10 cellular contexts compared by ENCODE assay signal in genomic region chr1:41902125-41902524, GRCh38. TPM values are rescaled to one million over a fixed set of nuclear protein-coding genes. Genes with fewer than 3 reads are reported as not detected.
DNase-seq lines count a peak whose midpoint lies in the region; ATAC-seq and TF ChIP-seq lines count a peak whose summit lies in the region.
"Had no signal": no experiment of that assay in that cellular context is flagged by ENCODE, and none has a peak within 500 bp of the region (broad histone marks: within the 10 kb centered on the region; RNA-seq: fewer than 3 reads in every experiment).

No MANE protein-coding gene starts in this region.

- TF ChIP-seq CTCF in MM.1S (IDR thresholded peaks at IDR 0.05; ENCODE audit: low read length), result no peak
- no peak for TF ChIP-seq CTCF in Peyer's patch (IDR thresholded peaks at IDR 0.05)

- peaks cover 4% of the 10 kb centered on the region for H3F3A ChIP-seq in MM.1S (ENCODE audit: insufficient read depth, low read length)

- in situ Hi-C loops in Caki2 (cut with HindIII; ENCODE audit: low pct_unique_long_range_greater_than_20kb, low sequenced_read_pairs), result no loop called here

- no peaks in the 10 kb centered on the region for H3K79me1 ChIP-seq in mesendoderm (ENCODE audit: low read length)

- DNase-seq in Caki2 (ENCODE audit: low read depth) (peak; percentile 69), MM.1S (no peak), dermis blood vessel endothelial cell (peak; percentile 84), mesendoderm (peak; percentile 98), Peyer's patch (no peak), DMS153 (lab: John Stamatoyannopoulos, UW) (no peak)
- DNase-seq: activated naive CD8-positive, alpha-beta T cell treated with anti-CD3 and anti-CD28 coated beads for 36 hours had no signal

- no peaks in the 10 kb centered on the region for H3K9me3 ChIP-seq in MM.1S (replicated peaks; ENCODE audit: insufficient read depth, low read length)
- no peaks in the 10 kb centered on the region for H3K9me3 ChIP-seq in Peyer's patch
- H3K9me3 ChIP-seq: vagina had no signal

- H3K9ac ChIP-seq in MM.1S (ENCODE audit: low read length) (no peak overlapping the region), mesendoderm (ENCODE audit: low read length) (no peak overlapping the region)

- peaks cover 6% of the 10 kb centered on the region for H3K4me1 Mint-ChIP-seq in stimulated activated memory B cell treated with anti-CD40 and anti-IgM and Interleukin-4, amounts not matched to agents 10 μg/mL and 1 μg/mL and 100 μg/mL, for 72 hours

- peak overlapping the region; percentile 67 for H2BK5ac ChIP-seq in mesendoderm (ENCODE audit: low read length)

- H4K20me1 ChIP-seq in MM.1S (ENCODE audit: insufficient read depth, low read length), result no peaks in the 10 kb centered on the region

- WGBS in mesendoderm (ENCODE audit: extremely low coverage, insufficient coverage, low lambda C conversion rate), result no CpG with 5 or more reads among the region's 3 CpGs

- H3K4me3 Mint-ChIP-seq in stimulated activated memory B cell treated with anti-CD40 and anti-IgM and Interleukin-4, amounts not matched to agents 10 μg/mL and 1 μg/mL and 100 μg/mL, for 72 hours, result no peak overlapping the region
- H3K4me3 Mint-ChIP-seq: activated naive CD8-positive, alpha-beta T cell treated with anti-CD3 and anti-CD28 coated beads for 36 hours had no signal

- no peak overlapping the region for H4K5ac ChIP-seq in mesendoderm (ENCODE audit: low read length)

- H3K79me2 ChIP-seq in MM.1S (ENCODE audit: low read length) (no peaks in the 10 kb centered on the region), mesendoderm (ENCODE audit: control insufficient read depth, insufficient read depth, low read length) (no peaks in the 10 kb centered on the region)

- TF ChIP-seq POLR2A in Peyer's patch (IDR thresholded peaks at IDR 0.05), result no peak

- H3K4ac ChIP-seq in mesendoderm (ENCODE audit: low read depth, low read length), result no peak overlapping the region

- peak overlapping the region; percentile 52 for H3K4me2 ChIP-seq in MM.1S (ENCODE audit: low read depth, low read length)
- no peak overlapping the region for H3K4me2 ChIP-seq in mesendoderm (ENCODE audit: low read length)

- H2BK120ac ChIP-seq in mesendoderm (ENCODE audit: low read depth, low read length), result no peak overlapping the region

- no peaks in the 10 kb centered on the region for H3K27me3 ChIP-seq in MM.1S (replicated peaks; ENCODE audit: insufficient read depth, low read length)
- H3K27me3 ChIP-seq in mesendoderm (ENCODE audit: insufficient read depth, low read length, poor library complexity), result no peaks in the 10 kb centered on the region
- H3K27me3 ChIP-seq in Peyer's patch, result no peaks in the 10 kb centered on the region
- H3K27me3 ChIP-seq: vagina had no signal

- no peaks in the 10 kb centered on the region for H3K36me3 Mint-ChIP-seq in stimulated activated memory B cell treated with anti-CD40 and anti-IgM and Interleukin-4, amounts not matched to agents 10 μg/mL and 1 μg/mL and 100 μg/mL, for 72 hours

- H3K23ac ChIP-seq in mesendoderm (ENCODE audit: low read length), result no peak overlapping the region

- H3K56ac ChIP-seq in mesendoderm (ENCODE audit: low read length), result peak overlapping the region; percentile 56

- H2AFZ ChIP-seq in MM.1S (ENCODE audit: low read length), result peak overlapping the region; percentile 33; the same call in 1 of the 2 replicates

- no peak overlapping the region for H3K27ac Mint-ChIP-seq in stimulated activated memory B cell treated with anti-CD40 and anti-IgM and Interleukin-4, amounts not matched to agents 10 μg/mL and 1 μg/mL and 100 μg/mL, for 72 hours

- no peaks in the 10 kb centered on the region for H3K9me2 ChIP-seq in MM.1S (replicated peaks; ENCODE audit: insufficient read depth, low read length)

- H3K36me3 ChIP-seq in MM.1S (replicated peaks; ENCODE audit: insufficient read depth, low read length) (no peaks in the 10 kb centered on the region), mesendoderm (ENCODE audit: control insufficient read depth, insufficient read depth, low read length) (no peaks in the 10 kb centered on the region), Peyer's patch (no peaks in the 10 kb centered on the region)
- H3K36me3 ChIP-seq: vagina had no signal

- no peak overlapping the region for H2BK15ac ChIP-seq in mesendoderm (replicated peaks; ENCODE audit: low read depth)

- no peak overlapping the region for H4K8ac ChIP-seq in mesendoderm (ENCODE audit: low read depth, low read length)

- no peak overlapping the region for H3K27ac ChIP-seq in MM.1S (ENCODE audit: low read length)
- H3K27ac ChIP-seq in mesendoderm (ENCODE audit: low read depth, low read length), result peak overlapping the region; percentile 91
- peak overlapping the region in 1 of 4 donors; percentile 3 for H3K27ac ChIP-seq in Peyer's patch
- H3K27ac ChIP-seq: vagina had no signal

- no peak overlapping the region for H2AK5ac ChIP-seq in mesendoderm (ENCODE audit: low read length)

- H3K4me1 ChIP-seq in MM.1S (ENCODE audit: low read length) (peaks cover 35% of the 10 kb centered on the region), mesendoderm (ENCODE audit: control insufficient read depth, low read depth, low read length) (peaks cover 14% of the 10 kb centered on the region), Peyer's patch (peaks cover 0 to 6% (median 0%) of the 10 kb centered on the region in 4 donors)
- H3K4me1 ChIP-seq: vagina had no signal

- H3K27me3 Mint-ChIP-seq in stimulated activated memory B cell treated with anti-CD40 and anti-IgM and Interleukin-4, amounts not matched to agents 10 μg/mL and 1 μg/mL and 100 μg/mL, for 72 hours, result peaks cover 21% of the 10 kb centered on the region
- H3K27me3 Mint-ChIP-seq: activated naive CD8-positive, alpha-beta T cell treated with anti-CD3 and anti-CD28 coated beads for 36 hours had no signal

- no peak for ATAC-seq in HG02678 (IDR thresholded peaks at IDR 0.05; ENCODE audit: unreplicated experiment)
- ATAC-seq in stimulated activated memory B cell treated with anti-CD40 and anti-IgM and Interleukin-4, amounts not matched to agents 10 μg/mL and 1 μg/mL and 100 μg/mL, for 72 hours, result no peak

- no peaks in the 10 kb centered on the region for H3K9me3 Mint-ChIP-seq in stimulated activated memory B cell treated with anti-CD40 and anti-IgM and Interleukin-4, amounts not matched to agents 10 μg/mL and 1 μg/mL and 100 μg/mL, for 72 hours
- H3K9me3 Mint-ChIP-seq: activated naive CD8-positive, alpha-beta T cell treated with anti-CD3 and anti-CD28 coated beads for 36 hours had no signal

- H3K4me3 ChIP-seq in MM.1S (ENCODE audit: low read length) (0 out of 2 replicates have a peak overlapping the region, but pooled peaks have one; percentile 9), mesendoderm (ENCODE audit: low read length) (no peak overlapping the region), Peyer's patch (no peak overlapping the region)
- H3K4me3 ChIP-seq: vagina had no signal

- H3K18ac ChIP-seq in mesendoderm (ENCODE audit: low read length), result no peak overlapping the region

RNA-seq across cellular contexts. Expression of gene HIVEP3, which starts 16.6 kb away (rescaled TPM):
- total RNA-seq in Caki2 (2014; rRNA removed; shearing (Covaris generic); ENCODE audit: low replicate concordance), result 0.03 and 1.4 TPM in 2 replicates
- total RNA-seq in dermis blood vessel endothelial cell, result 0.85 and 0.93 TPM in 2 replicates
- 1.1 TPM for polyA plus RNA-seq in mesendoderm (2013, experiment 1 of 2)
- 1.3 TPM for polyA plus RNA-seq in mesendoderm (2013, experiment 2 of 2)
- 1 to 10 TPM; 4.6 to 8.3 (median 6.5) TPM for total RNA-seq in Peyer's patch

Comparison
In these comparisons a context has a peak if more than half of its experiments do, and no peak if none do; other contexts are left out.
1. DNase-seq: peak in Caki2 (single experiment), dermis blood vessel endothelial cell (single experiment) and mesendoderm (single experiment); none in MM.1S (single experiment), Peyer's patch (0 of 3) and DMS153 (single experiment).